7 cellular contexts compared by ENCODE assay signal in genomic region chr7:91267558-91267955, GRCh38. TPM values are rescaled to one million over a fixed set of nuclear protein-coding genes. Genes with fewer than 3 reads are reported as not detected.
A peak's percentile ranks its signal among the peaks of the same experiment; 100 is the strongest.
DNase-seq lines count a peak whose midpoint lies in the region; ATAC-seq and TF ChIP-seq lines count a peak whose summit lies in the region.

No MANE protein-coding gene starts in this region.

- ATAC-seq in lower lobe of right lung (no peak), HG02759 (IDR thresholded peaks at IDR 0.05; ENCODE audit: unreplicated experiment) (no peak)

- H3K9ac ChIP-seq in HUES6 (ENCODE audit: low read length) = no peak overlapping the region

- TF ChIP-seq CTCF in choroid plexus epithelial cell (conservative IDR thresholded peaks at IDR 0.05; ENCODE audit: low read depth, low read length) = no peak
- no peak for TF ChIP-seq CTCF in lower lobe of right lung (IDR thresholded peaks at IDR 0.05)
- TF ChIP-seq CTCF in thyroid gland (IDR thresholded peaks at IDR 0.05) = no peak

- DNase-seq in choroid plexus epithelial cell (ENCODE audit: low read depth) (peak; percentile 68), lower lobe of right lung (no peak), thyroid gland (peak; percentile 15 to 19), midbrain (lab: John Stamatoyannopoulos, UW) (no peak)
- DNase-seq in activated naive CD4-positive, alpha-beta T cell treated with anti-CD3 and anti-CD28 coated beads, Interleukin-2, amount 50 U/mL, for 16 hours = no peak

- H3K4me3 ChIP-seq in HUES6 (ENCODE audit: low read depth, low read length) = peak overlapping the region; percentile 79
- peak overlapping the region; percentile 73 for H3K4me3 ChIP-seq in choroid plexus epithelial cell (ENCODE audit: low read depth, low read length)
- H3K4me3 ChIP-seq in lower lobe of right lung = peak overlapping the region; percentile 82
- peak overlapping the region; percentile 61 to 85 (median 72) for H3K4me3 ChIP-seq in thyroid gland (replicated peaks in 1 of 3)

- WGBS in thyroid gland, 2 donors = 20 to 35% methylated on average over 7 of the region's 7 CpGs

- H3K27ac ChIP-seq in HUES6 (ENCODE audit: low read depth, low read length) (no peak overlapping the region), lower lobe of right lung (peak overlapping the region; percentile 95), thyroid gland (peak overlapping the region; percentile 96 to 99 (median 99))

- no peaks in the 10 kb centered on the region for H3K9me3 ChIP-seq in HUES6 (ENCODE audit: control insufficient read depth, insufficient read depth, low read depth, low read length)
- H3K9me3 ChIP-seq in lower lobe of right lung = no peaks in the 10 kb centered on the region
- H3K9me3 ChIP-seq in thyroid gland = no peaks in the 10 kb centered on the region

- H3K4me1 ChIP-seq in HUES6 (ENCODE audit: control insufficient read depth, insufficient read depth, low read length) (peaks cover 16% of the 10 kb centered on the region), lower lobe of right lung (peaks cover 37% of the 10 kb centered on the region), thyroid gland (peaks cover 7 to 10% of the 10 kb centered on the region in 2 donors)

- H3K36me3 ChIP-seq in HUES6 (ENCODE audit: control insufficient read depth, insufficient read depth, low read length) = no peaks in the 10 kb centered on the region
- no peaks in the 10 kb centered on the region for H3K36me3 ChIP-seq in lower lobe of right lung
- H3K36me3 ChIP-seq in thyroid gland = peaks cover 0 to 9% of the 10 kb centered on the region in 2 donors

- intact Hi-C loops in lower lobe of right lung (cut with DNase I) = no loop called here
- intact Hi-C loops in thyroid gland (cut with DNase I) = no loop called here

- H3K27me3 ChIP-seq in HUES6 (ENCODE audit: control insufficient read depth, insufficient read depth, low read length) (peaks cover 68% of the 10 kb centered on the region), lower lobe of right lung (ENCODE audit: low read depth) (no peaks in the 10 kb centered on the region), thyroid gland (no peaks in the 10 kb centered on the region)

- peak in 1 of 2 donors; percentile 22 for TF ChIP-seq POLR2A in thyroid gland (IDR thresholded peaks at IDR 0.05)

RNA-seq across cellular contexts. Expression of gene FZD1, which starts 3.3 kb away (rescaled TPM):
- total RNA-seq in lower lobe of right lung (20.1 TPM), thyroid gland (100 to 1,000 TPM in 3 of 4 donors, 10 to 100 TPM in 1; 66.4 to 127 (median 114) TPM)

Comparison
In these comparisons a context has a peak if more than half of its experiments do, and no peak if none do; other contexts are left out.
1. DNase-seq: peak in choroid plexus epithelial cell (single experiment) and thyroid gland (2 of 2); none in lower lobe of right lung (single experiment), activated naive CD4-positive, alpha-beta T cell treated with anti-CD3 and anti-CD28 coated beads, Interleukin-2, amount 50 U/mL, for 16 hours (single experiment) and midbrain (single experiment).
2. Peak in every context shown above with its lines, with median percentiles within 50 percentile points of each other: H3K4me3 ChIP-seq.